ENCODE assay signal across 9 cellular contexts in the genomic region with DNA sequence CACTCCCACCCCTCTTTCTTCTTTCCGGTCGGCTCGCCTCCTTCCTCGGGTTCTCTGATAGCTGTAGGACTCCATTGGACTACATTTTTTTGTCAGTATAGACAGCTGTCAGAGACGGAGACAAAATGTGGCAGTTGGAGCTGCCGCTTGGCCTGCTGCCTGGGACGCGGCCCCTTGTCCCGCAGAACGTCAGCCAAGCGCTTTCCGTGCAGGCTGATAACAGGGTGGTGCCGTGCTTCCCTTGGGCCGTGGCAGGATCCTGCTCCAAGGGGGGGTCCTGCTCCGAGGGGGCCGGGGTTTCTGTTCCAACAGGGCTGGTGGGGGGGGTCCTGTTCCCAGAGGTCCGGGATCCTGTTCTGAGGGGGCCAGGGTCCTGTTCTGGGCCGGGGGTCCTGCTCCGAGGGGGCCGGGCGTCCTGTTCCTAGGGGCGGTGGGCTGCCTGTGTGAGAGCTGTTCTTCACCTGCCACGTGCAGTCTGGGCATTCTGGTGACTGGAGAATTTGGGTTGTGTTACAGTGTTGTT. TPM values are rescaled to one million over a fixed set of nuclear protein-coding genes. Genes with fewer than 3 reads are reported as not detected.
DNase-seq lines count a peak whose midpoint lies in the region; TF ChIP-seq lines count a peak whose summit lies in the region.
"Had no signal": no experiment of that assay in that cellular context is flagged by ENCODE, and none has a peak within 500 bp of the region (broad histone marks: within the 10 kb centered on the region; RNA-seq: fewer than 3 reads in every experiment).

No MANE protein-coding gene starts in this region.

- no peaks in the 10 kb centered on the region for H3K9me3 Mint-ChIP-seq in activated T-helper 1 cell treated with anti-CD3 and anti-CD28 coated beads, Interleukin-12 subunit alpha, Interleukin-12 subunit beta, Interleukin-2, Interleukin-4 antibody, amounts not matched to agents 30 ng/mL and 10 ng/mL and 1 ng/mL, durations not matched to agents 14 hours and 24 hours and 36 hours
- H3K9me3 Mint-ChIP-seq in glutamatergic neuron (ENCODE audit: unreplicated experiment), result peaks cover 42% of the 10 kb centered on the region

- peaks cover 24% of the 10 kb centered on the region for H3K36me3 Mint-ChIP-seq in activated T-helper 1 cell treated with anti-CD3 and anti-CD28 coated beads, Interleukin-12 subunit alpha, Interleukin-12 subunit beta, Interleukin-2, Interleukin-4 antibody, amounts not matched to agents 30 ng/mL and 10 ng/mL and 1 ng/mL, durations not matched to agents 14 hours and 24 hours and 36 hours (ENCODE audit: low read depth)
- no peaks in the 10 kb centered on the region for H3K36me3 Mint-ChIP-seq in glutamatergic neuron (ENCODE audit: unreplicated experiment)

- H3K4me3 ChIP-seq in HFF-Myc (replicated peaks; ENCODE audit: low read depth, low read length) (peak overlapping the region; percentile 94), skeletal muscle cell (ENCODE audit: low read depth, low read length) (peak overlapping the region; percentile 76)

- H3K4me3 Mint-ChIP-seq in activated T-helper 1 cell treated with anti-CD3 and anti-CD28 coated beads, Interleukin-12 subunit alpha, Interleukin-12 subunit beta, Interleukin-2, Interleukin-4 antibody, amounts not matched to agents 30 ng/mL and 10 ng/mL and 1 ng/mL, durations not matched to agents 14 hours and 24 hours and 36 hours, result peak overlapping the region; percentile 93
- peak overlapping the region; percentile 99 for H3K4me3 Mint-ChIP-seq in glutamatergic neuron (ENCODE audit: unreplicated experiment)

- TF ChIP-seq CTCF in HFF-Myc (IDR thresholded peaks at IDR 0.05; ENCODE audit: low read depth, low read length, missing control alignments) (no peak), glutamatergic neuron (IDR thresholded peaks at IDR 0.05; ENCODE audit: partially characterized antibody, unreplicated experiment) (no peak)

- H3K27me3 Mint-ChIP-seq in activated T-helper 1 cell treated with anti-CD3 and anti-CD28 coated beads, Interleukin-12 subunit alpha, Interleukin-12 subunit beta, Interleukin-2, Interleukin-4 antibody, amounts not matched to agents 30 ng/mL and 10 ng/mL and 1 ng/mL, durations not matched to agents 14 hours and 24 hours and 36 hours (ENCODE audit: insufficient read depth), result no peaks in the 10 kb centered on the region
- H3K27me3 Mint-ChIP-seq in glutamatergic neuron (ENCODE audit: unreplicated experiment), result peaks cover 38% of the 10 kb centered on the region

- peaks cover 67% of the 10 kb centered on the region for H3K4me1 Mint-ChIP-seq in activated T-helper 1 cell treated with anti-CD3 and anti-CD28 coated beads, Interleukin-12 subunit alpha, Interleukin-12 subunit beta, Interleukin-2, Interleukin-4 antibody, amounts not matched to agents 30 ng/mL and 10 ng/mL and 1 ng/mL, durations not matched to agents 14 hours and 24 hours and 36 hours (ENCODE audit: low read depth)
- peaks cover 41% of the 10 kb centered on the region for H3K4me1 Mint-ChIP-seq in glutamatergic neuron (ENCODE audit: low read depth, unreplicated experiment)

- intact Hi-C loops in activated T-helper 1 cell treated with anti-CD3 and anti-CD28 coated beads, Interleukin-12 subunit alpha, Interleukin-12 subunit beta, Interleukin-2, Interleukin-4 antibody, amounts not matched to agents 30 ng/mL and 10 ng/mL and 1 ng/mL, durations not matched to agents 14 hours and 24 hours and 36 hours (cut with micrococcal nuclease), result loop anchor here (1.0 to 10.0 kb wide), 2 partner anchors 34 to 292 kb away; a partner anchor contains a TSS

- peak overlapping the region; percentile 60 for H3K27ac Mint-ChIP-seq in activated T-helper 1 cell treated with anti-CD3 and anti-CD28 coated beads, Interleukin-12 subunit alpha, Interleukin-12 subunit beta, Interleukin-2, Interleukin-4 antibody, amounts not matched to agents 30 ng/mL and 10 ng/mL and 1 ng/mL, durations not matched to agents 14 hours and 24 hours and 36 hours
- H3K27ac Mint-ChIP-seq in glutamatergic neuron (ENCODE audit: unreplicated experiment), result peak overlapping the region; percentile 95

- no peak for DNase-seq in HFF-Myc (ENCODE audit: extremely low read depth, low read depth)
- DNase-seq in activated T-helper 1 cell treated with anti-CD3 and anti-CD28 coated beads, Interleukin-12 subunit alpha, Interleukin-12 subunit beta, Interleukin-2, Interleukin-4 antibody, amounts not matched to agents 30 ng/mL and 10 ng/mL and 1 ng/mL, durations not matched to agents 14 hours and 24 hours and 36 hours (ENCODE audit: low spot score), result no peak
- no peak for DNase-seq in glutamatergic neuron
- no peak for DNase-seq in skeletal muscle cell (ENCODE audit: low read depth)
- no peak for DNase-seq in activated CD4-positive, CD25-positive, alpha-beta regulatory T cell (lab: John Stamatoyannopoulos, UW)
- no peak for DNase-seq in islet precursor cell
- no peak for DNase-seq in SW 1271 (lab: John Stamatoyannopoulos, UW)
- no peak for DNase-seq in HK-2 (ENCODE audit: unreplicated experiment)
- DNase-seq: WERI-Rb-1 had no signal

RNA-seq across cellular contexts. Expression of a gene that starts 4.9 kb away (rescaled TPM):
- total RNA-seq in activated T-helper 1 cell treated with anti-CD3 and anti-CD28 coated beads, Interleukin-12 subunit alpha, Interleukin-12 subunit beta, Interleukin-2, Interleukin-4 antibody, amounts not matched to agents 30 ng/mL and 10 ng/mL and 1 ng/mL, durations not matched to agents 14 hours and 24 hours and 36 hours, result 38.3 and 44.5 TPM in 2 replicates
- total RNA-seq in glutamatergic neuron (ENCODE audit: unreplicated experiment), result 143 TPM

RNA-seq across cellular contexts. Expression of a gene that starts 38.4 kb away (rescaled TPM):
- 50.3 and 50.5 TPM in 2 replicates for total RNA-seq in activated T-helper 1 cell treated with anti-CD3 and anti-CD28 coated beads, Interleukin-12 subunit alpha, Interleukin-12 subunit beta, Interleukin-2, Interleukin-4 antibody, amounts not matched to agents 30 ng/mL and 10 ng/mL and 1 ng/mL, durations not matched to agents 14 hours and 24 hours and 36 hours
- 111 TPM for total RNA-seq in glutamatergic neuron (ENCODE audit: unreplicated experiment)
